In genomic region chr2:235813398-235813797, GRCh38 we compare ENCODE assay signal across 31 cellular contexts.
"Had no signal": no experiment of that assay in that cellular context is flagged by ENCODE, and none has a peak within 500 bp of the region (broad histone marks: within the 10 kb centered on the region; RNA-seq: fewer than 3 reads in every experiment).

No MANE protein-coding gene starts in this region.

- H3K36me3 Mint-ChIP-seq: naive thymus-derived CD4-positive, alpha-beta T cell; natural killer cell; stimulated activated memory B cell treated with anti-CD40 and anti-IgM and Interleukin-4, amounts not matched to agents 10 μg/mL and 1 μg/mL and 100 μg/mL, for 72 hours had no signal

- H3K4me1 ChIP-seq: parathyroid adenoma, psoas muscle, right lobe of liver, spleen, testis, vagina had no signal

- H3K9me3 Mint-ChIP-seq: natural killer cell; nephron; neural progenitor cell; stimulated activated memory B cell treated with anti-CD40 and anti-IgM and Interleukin-4, amounts not matched to agents 10 μg/mL and 1 μg/mL and 100 μg/mL, for 72 hours; stimulated activated naive CD8-positive, alpha-beta T cell treated with anti-CD3 and anti-CD28 coated beads, Interleukin-15, amount 100 ng/mL, for 72 hours; type B pancreatic cell had no signal

- H3K27me3 Mint-ChIP-seq: progenitor cell of endocrine pancreas; stimulated activated memory B cell treated with anti-CD40 and anti-IgM and Interleukin-4, amounts not matched to agents 10 μg/mL and 1 μg/mL and 100 μg/mL, for 72 hours; stimulated activated naive CD8-positive, alpha-beta T cell treated with anti-CD3 and anti-CD28 coated beads, Interleukin-15, amount 100 ng/mL, for 72 hours; type B pancreatic cell had no signal

- ATAC-seq: naive thymus-derived CD4-positive, alpha-beta T cell; natural killer cell; psoas muscle; right cardiac atrium; right lobe of liver; stimulated activated memory B cell treated with anti-CD40 and anti-IgM and Interleukin-4, amounts not matched to agents 10 μg/mL and 1 μg/mL and 100 μg/mL, for 72 hours; stimulated activated naive CD8-positive, alpha-beta T cell treated with anti-CD3 and anti-CD28 coated beads, Interleukin-15, amount 100 ng/mL, for 72 hours; stimulated activated naive CD8-positive, alpha-beta T cell treated with anti-CD3 and anti-CD28 coated beads, Interleukin-15, Interleukin-2, amounts not matched to agents 100 U/mL and 50 U/mL, for 24 hours had no signal

- H3K36me3 ChIP-seq: neural progenitor cell, neutrophil, ovary had no signal

- H3K4me3 Mint-ChIP-seq: naive thymus-derived CD4-positive, alpha-beta T cell; natural killer cell; nephron; neural progenitor cell; stimulated activated memory B cell treated with anti-CD40 and anti-IgM and Interleukin-4, amounts not matched to agents 10 μg/mL and 1 μg/mL and 100 μg/mL, for 72 hours; stimulated activated naive CD8-positive, alpha-beta T cell treated with anti-CD3 and anti-CD28 coated beads, Interleukin-15, amount 100 ng/mL, for 72 hours; type B pancreatic cell had no signal

- H3K4me3 ChIP-seq: neural progenitor cell, ovary, psoas muscle, right lobe of liver, skin epidermis, smooth muscle cell, spleen, suprapubic skin, testis, tibial artery, transverse colon, vagina had no signal

- DNase-seq: naive thymus-derived CD4-positive, alpha-beta T cell; natural killer cell; nucleus accumbens; ovary; posterior cingulate gyrus; psoas muscle; right cardiac atrium; right lobe of liver; spleen; stimulated activated CD4-positive, alpha-beta T cell treated with anti-CD3 and anti-CD28 coated beads, Interleukin-12 subunit alpha, Interleukin-12 subunit beta, amount 100 ng/mL, for 4 hours; stimulated activated CD4-positive, alpha-beta T cell treated with anti-CD3 and anti-CD28 coated beads, Interleukin-1b, Interleukin-23, amount 100 ng/mL, for 48 hours; stimulated activated CD4-positive, alpha-beta T cell treated with anti-CD3 and anti-CD28 coated beads, Interleukin-4, amount 100 ng/mL, for 1 hour; stimulated activated CD4-positive, alpha-beta T cell treated with anti-CD3 and anti-CD28 coated beads, Interleukin-4, amount 100 ng/mL, for 4 hours; stimulated activated CD8-positive, alpha-beta memory T cell treated with anti-CD3 and anti-CD28 coated beads, Interleukin-4, amount 100 ng/mL, for 48 hours; stimulated activated naive CD4-positive, alpha-beta T cell; stimulated activated naive CD8-positive, alpha-beta T cell treated with anti-CD3 and anti-CD28 coated beads, Interleukin-15, amount 100 ng/mL, for 72 hours; stimulated activated naive CD8-positive, alpha-beta T cell treated with anti-CD3 and anti-CD28 coated beads, Interleukin-15, Interleukin-2, amounts not matched to agents 100 U/mL and 50 U/mL, for 24 hours; testis; tibial artery; transverse colon had no signal

- H3K27me3 ChIP-seq: neural progenitor cell, neutrophil, ovary, right lobe of liver, spleen, suprapubic skin, testis, tibial artery, transverse colon, vagina had no signal

- H3K27ac ChIP-seq: neural progenitor cell, neutrophil, ovary, parathyroid adenoma, psoas muscle, right lobe of liver, skin epidermis, spleen, suprapubic skin, testis, tibial artery, transverse colon, vagina had no signal

- H3K4me1 Mint-ChIP-seq: naive thymus-derived CD4-positive, alpha-beta T cell; natural killer cell; nephron; stimulated activated memory B cell treated with anti-CD40 and anti-IgM and Interleukin-4, amounts not matched to agents 10 μg/mL and 1 μg/mL and 100 μg/mL, for 72 hours; stimulated activated naive CD8-positive, alpha-beta T cell treated with anti-CD3 and anti-CD28 coated beads, Interleukin-15, amount 100 ng/mL, for 72 hours had no signal

- H3K27ac Mint-ChIP-seq: naive thymus-derived CD4-positive, alpha-beta T cell; natural killer cell; nephron; neural progenitor cell; progenitor cell of endocrine pancreas; stimulated activated memory B cell treated with anti-CD40 and anti-IgM and Interleukin-4, amounts not matched to agents 10 μg/mL and 1 μg/mL and 100 μg/mL, for 72 hours; stimulated activated naive CD8-positive, alpha-beta T cell treated with anti-CD3 and anti-CD28 coated beads, Interleukin-15, amount 100 ng/mL, for 72 hours; type B pancreatic cell had no signal

- H3K9me3 ChIP-seq: neutrophil, ovary, psoas muscle, right lobe of liver, spleen, suprapubic skin, testis, tibial artery, transverse colon, vagina had no signal
